ENCODE assay signal across 9 cellular contexts in the genomic region with DNA sequence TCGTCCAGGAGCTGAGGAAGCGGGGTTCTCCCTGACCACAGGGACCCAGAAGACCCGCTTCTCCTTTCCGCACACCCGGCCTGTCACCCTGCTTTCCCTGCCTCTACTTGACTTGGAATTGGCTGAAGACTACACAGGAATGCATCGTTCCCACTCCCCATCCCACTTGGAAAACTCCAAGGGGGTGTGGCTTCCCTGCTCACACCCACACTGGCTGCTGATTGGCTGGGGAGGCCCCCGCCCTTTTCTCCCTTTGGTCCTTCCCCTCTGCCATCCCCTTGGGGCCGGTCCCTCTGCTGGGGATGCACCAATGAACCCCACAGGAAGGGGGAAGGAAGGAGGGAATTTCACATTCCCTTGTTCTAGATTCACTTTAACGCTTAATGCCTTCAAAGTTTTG. TPM values are rescaled to one million over a fixed set of nuclear protein-coding genes. Genes with fewer than 3 reads are reported as not detected.
A peak's percentile ranks its signal among the peaks of the same experiment; 100 is the strongest.
DNase-seq lines count a peak whose midpoint lies in the region; ATAC-seq and TF ChIP-seq lines count a peak whose summit lies in the region.
"Had no signal": no experiment of that assay in that cellular context is flagged by ENCODE, and none has a peak within 500 bp of the region (broad histone marks: within the 10 kb centered on the region; RNA-seq: fewer than 3 reads in every experiment).

No MANE protein-coding gene starts in this region.

- H4K5ac ChIP-seq in IMR-90 (ENCODE audit: low read depth, low read length): no peak overlapping the region

- no peak overlapping the region for H2BK120ac ChIP-seq in IMR-90 (ENCODE audit: low read depth, low read length)

- intact Hi-C loops in IMR-90 (cut with micrococcal nuclease) (no loop called here), aorta (cut with DNase I) (no loop called here)

- in situ Hi-C loops in IMR-90 (cut with MboI; ENCODE audit: low sequenced_read_pairs): loop anchor here (10.0 kb wide), 1 partner anchor 119 kb away; no protein-coding TSS in a partner anchor

- ATAC-seq in IMR-90 (ENCODE audit: low read depth): peak; percentile 48
- peak; percentile 27 for ATAC-seq in aorta (ENCODE audit: low FRiP score)

- peaks cover 2% of the 10 kb centered on the region; the same call in 1 of the 2 replicates for H3K4me1 ChIP-seq in IMR-90 (ENCODE audit: control insufficient read depth, insufficient read depth, low read length)
- no peaks in the 10 kb centered on the region for H3K4me1 ChIP-seq in aorta (ENCODE audit: control insufficient read depth in 1 of 2, insufficient read depth in 2 of 2, low read length in 2 of 2)

- H3K27me3 ChIP-seq in IMR-90 (ENCODE audit: control insufficient read depth, insufficient read depth, low read length) (no peaks in the 10 kb centered on the region), aorta (ENCODE audit: control insufficient read depth in 1 of 2, insufficient read depth in 2 of 2, low read length in 1 of 2) (no peaks in the 10 kb centered on the region)

- no CpG with 5 or more reads among the region's 9 CpGs for WGBS in IMR-90 (ENCODE audit: extremely low coverage in 2 of 2, insufficient read length in 1 of 2), 2 experiments
- WGBS in aorta, 2 donors: 66 to 68% methylated on average over 9 of the region's 9 CpGs

- no peak overlapping the region for H2BK15ac ChIP-seq in IMR-90 (ENCODE audit: low read depth, low read length)

- no peak overlapping the region for H3K14ac ChIP-seq in IMR-90 (replicated peaks; ENCODE audit: low read depth, low read length)

- DNase-seq in CD1c-positive myeloid dendritic cell (ENCODE audit: extremely low spot score) (peak; percentile 29), IMR-90 (peak; percentile 55), anterior cingulate cortex (lab: John Stamatoyannopoulos, UW) (peak in 50 of 58 donors; percentile 14 to 84 (median 55)), iris pigment epithelial cell (ENCODE audit: low read depth) (peak; percentile 51), aorta (no peak)
- DNase-seq in stimulated activated CD4-positive, alpha-beta T cell treated with anti-CD3 and anti-CD28 coated beads, Interleukin-4, amount 100 ng/mL, for 24 hours: no peak
- DNase-seq in activated CD4-positive, alpha-beta T cell treated with anti-CD3 and anti-CD28 coated beads for 4 hours: no peak
- DNase-seq in stimulated activated CD4-positive, alpha-beta T cell treated with anti-CD3 and anti-CD28 coated beads, Interleukin-4, amount 100 ng/mL, for 1 hour: no peak
- DNase-seq: activated naive CD8-positive, alpha-beta T cell treated with anti-CD3 and anti-CD28 coated beads, Interleukin-2, amount 10 ng/mL, durations not matched to agents 7 days and 5 days had no signal

- no peak overlapping the region for H3K4me2 ChIP-seq in IMR-90 (ENCODE audit: low read depth, low read length)

- POLR2A ChIA-PET in IMR-90 (lab: Charles Lee; ENCODE audit: unreplicated experiment): no interaction called here

- H2AK5ac ChIP-seq in IMR-90 (ENCODE audit: low read depth, low read length): no peak overlapping the region; the same call in 1 of the 2 replicates

- peaks cover 12 to 50% of the 10 kb centered on the region in 2 experiments for H3K79me1 ChIP-seq in IMR-90 (ENCODE audit: low read depth in 1 of 2, low read length in 2 of 2)

- H3K9ac ChIP-seq in IMR-90 (ENCODE audit: low read depth, low read length): no peak overlapping the region

- no peak overlapping the region for H4K91ac ChIP-seq in IMR-90 (ENCODE audit: insufficient read depth, low read depth, low read length)

- BruUV-seq in IMR-90 (replicated peaks; lab: Mats Ljungman, UMichigan): no TSS peak

- no peak overlapping the region for H2AK9ac ChIP-seq in IMR-90 (replicated peaks; ENCODE audit: low read depth, low read length, poor library complexity)

- no peak overlapping the region for H2BK20ac ChIP-seq in IMR-90 (ENCODE audit: low read depth, low read length)

- peaks cover 48% of the 10 kb centered on the region for H3K36me3 ChIP-seq in IMR-90 (ENCODE audit: control insufficient read depth, insufficient read depth, low read length)
- H3K36me3 ChIP-seq in aorta (ENCODE audit: control insufficient read depth in 1 of 2, insufficient read depth in 2 of 2, low read length in 1 of 2): peaks cover 0 to 2% of the 10 kb centered on the region in 2 donors

- TF ChIP-seq RAD21 in IMR-90 (IDR thresholded peaks at IDR 0.05; ENCODE audit: low read length): no peak

- H2BK5ac ChIP-seq in IMR-90 (ENCODE audit: low read depth, low read length, poor library complexity, severe bottlenecking): no peak overlapping the region

- no peaks in the 10 kb centered on the region for H3K9me3 ChIP-seq in IMR-90 (ENCODE audit: control insufficient read depth, insufficient read depth, low read length)
- no peaks in the 10 kb centered on the region for H3K9me3 ChIP-seq in aorta (ENCODE audit: control insufficient read depth, low read length)

- no peak overlapping the region for H4K8ac ChIP-seq in IMR-90 (ENCODE audit: low read depth in 2 of 2, low read length in 2 of 2)

- dilution Hi-C loops in IMR-90 (cut with HindIII; ENCODE audit: low sequenced_read_pairs, unreplicated experiment): no loop called here

- TF ChIP-seq POLR2A in IMR-90 (IDR thresholded peaks at IDR 0.05; ENCODE audit: low read depth, low read length): no peak

- H3K4me3 ChIP-seq in IMR-90 (ENCODE audit: insufficient read depth, low read depth, low read length) (no peak overlapping the region), aorta (ENCODE audit: low read length in 2 of 2) (no peak overlapping the region)

- TF ChIP-seq CTCF in IMR-90 (conservative IDR thresholded peaks at IDR 0.05; ENCODE audit: low read depth, low read length): no peak

- no peak overlapping the region for H2AFZ ChIP-seq in IMR-90 (replicated peaks; ENCODE audit: low read length, poor library complexity)

- no peak overlapping the region for H3K4ac ChIP-seq in IMR-90 (ENCODE audit: low read depth, low read length)

- H4K20me1 ChIP-seq in IMR-90 (ENCODE audit: insufficient read depth, low read length): peaks cover 52% of the 10 kb centered on the region

- H3K56ac ChIP-seq in IMR-90 (ENCODE audit: extremely low read depth, insufficient read depth, low read length): no peak overlapping the region

- H3K18ac ChIP-seq in IMR-90 (ENCODE audit: low read depth, low read length): no peak overlapping the region

- CTCF ChIA-PET in IMR-90 (lab: Yijun Ruan, JAX): no interaction called here

- no peak overlapping the region for H3K23ac ChIP-seq in IMR-90 (ENCODE audit: low read depth, low read length)

- H3K27ac ChIP-seq in IMR-90 (ENCODE audit: insufficient read depth, low read length) (no peak overlapping the region), aorta (ENCODE audit: low read depth in 1 of 2, low read length in 2 of 2) (no peak overlapping the region)

- 0 out of 2 replicates have a peak, but pooled peaks cover 4% of the 10 kb centered on the region for H3K9me1 ChIP-seq in IMR-90 (ENCODE audit: insufficient read depth, low read length)

TF ChIP-seq in IMR-90, 13 proteins besides CTCF, POLR2A, EP300 and RAD21 (continues in another document):
- TF ChIP-seq MXI1 (IDR thresholded peaks at IDR 0.05; ENCODE audit: borderline replicate concordance, low read depth, low read length): no peak
- no peak for TF ChIP-seq NFE2L2 (IDR thresholded peaks at IDR 0.05; ENCODE audit: low read depth, low read length)
- TF ChIP-seq MAFK (IDR thresholded peaks at IDR 0.05; ENCODE audit: low read depth, low read length): no peak
- TF ChIP-seq, protein P1, sequence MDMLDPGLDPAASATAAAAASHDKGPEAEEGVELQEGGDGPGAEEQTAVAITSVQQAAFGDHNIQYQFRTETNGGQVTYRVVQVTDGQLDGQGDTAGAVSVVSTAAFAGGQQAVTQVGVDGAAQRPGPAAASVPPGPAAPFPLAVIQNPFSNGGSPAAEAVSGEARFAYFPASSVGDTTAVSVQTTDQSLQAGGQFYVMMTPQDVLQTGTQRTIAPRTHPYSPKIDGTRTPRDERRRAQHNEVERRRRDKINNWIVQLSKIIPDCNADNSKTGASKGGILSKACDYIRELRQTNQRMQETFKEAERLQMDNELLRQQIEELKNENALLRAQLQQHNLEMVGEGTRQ (IDR thresholded peaks at IDR 0.05; ENCODE audit: low read depth, low read length): no peak
- TF ChIP-seq CHD1 (IDR thresholded peaks at IDR 0.05; ENCODE audit: low read depth, low read length): no peak
- TF ChIP-seq FOS (IDR thresholded peaks at IDR 0.05; ENCODE audit: low read depth, low read length): no peak
- no peak for TF ChIP-seq RCOR1 (IDR thresholded peaks at IDR 0.05; ENCODE audit: insufficient replicate concordance, low read length)
- TF ChIP-seq SMC3 (IDR thresholded peaks at IDR 0.05; ENCODE audit: low read depth, low read length): no peak

RNA-seq across cellular contexts. Expression of gene VASP, which starts 18.9 kb away (rescaled TPM):
- total RNA-seq in IMR-90 (2012; rRNA removed) (61.1 and 66.9 TPM in 2 replicates), aorta (100 to 1,000 TPM; 119 to 192 TPM)
- polyA plus RNA-seq in IMR-90 (2012; rRNA removed) (88.8 and 126 TPM in 2 replicates), aorta (10 to 100 TPM; 56.0 to 63.2 TPM)
- polyA plus RNA-seq in IMR-90 (2012; cell fraction: cytosol; rRNA removed): 92.1 and 92.3 TPM in 2 replicates
- 91.0 and 119 TPM in 2 replicates for polyA plus RNA-seq in IMR-90 (2012; cell fraction: nucleus; rRNA removed; ENCODE audit: low replicate concordance)

RNA-seq across cellular contexts. Expression of gene PPM1N, which starts 27.9 kb away (rescaled TPM):
- total RNA-seq in IMR-90 (2012; rRNA removed) (0.56 and 0.90 TPM in 2 replicates), aorta (1 to 10 TPM in 1 of 2 donors, under 1 TPM in 1; 0.88 to 2.5 TPM)
- polyA plus RNA-seq in IMR-90 (2012; rRNA removed) (1.6 TPM in 2 replicates), aorta (under 1 TPM in 1 of 2 donors, not detected in 1; 0.67 TPM)
- 2.0 and 2.9 TPM in 2 replicates for polyA plus RNA-seq in IMR-90 (2012; cell fraction: cytosol; rRNA removed)
- polyA plus RNA-seq in IMR-90 (2012; cell fraction: nucleus; rRNA removed; ENCODE audit: low replicate concordance): 3.4 and 4.5 TPM in 2 replicates

RNA-seq across cellular contexts. Expression of gene RTN2, which starts 29.3 kb away (rescaled TPM):
- total RNA-seq in IMR-90 (2012; rRNA removed): 5.3 and 5.7 TPM in 2 replicates
- polyA plus RNA-seq in IMR-90 (2012; rRNA removed): 17.4 and 19.4 TPM in 2 replicates
- 16.9 and 38.3 TPM in 2 replicates for polyA plus RNA-seq in IMR-90 (2012; cell fraction: cytosol; rRNA removed)
- 11.9 and 20.0 TPM in 2 replicates for polyA plus RNA-seq in IMR-90 (2012; cell fraction: nucleus; rRNA removed; ENCODE audit: low replicate concordance)
- total RNA-seq in aorta: 10 to 100 TPM in 1 of 2 donors, 1 to 10 TPM in 1; 8.1 to 11.6 TPM
- polyA plus RNA-seq in aorta: 10 to 100 TPM in 1 of 2 donors, 1 to 10 TPM in 1; 7.0 to 13.1 TPM

RNA-seq across cellular contexts. Expression of gene FOSB, which starts 58.3 kb away (rescaled TPM):
- total RNA-seq in IMR-90 (2012; rRNA removed) (11.1 and 31.9 TPM in 2 replicates), aorta (100 to 1,000 TPM in 1 of 2 donors, 1 to 10 TPM in 1; 3.1 to 754 TPM)
- polyA plus RNA-seq in IMR-90 (2012; rRNA removed) (15.6 and 60.1 TPM in 2 replicates), aorta (100 to 1,000 TPM in 1 of 2 donors, 10 to 100 TPM in 1; 18.4 to 105 TPM)
- 52.4 and 90.3 TPM in 2 replicates for polyA plus RNA-seq in IMR-90 (2012; cell fraction: cytosol; rRNA removed)
- polyA plus RNA-seq in IMR-90 (2012; cell fraction: nucleus; rRNA removed; ENCODE audit: low replicate concordance): 982 and 1,348 TPM in 2 replicates

RNA-seq across cellular contexts. Expression of gene OPA3, which starts 58.5 kb away (rescaled TPM):
- 3.9 and 5.2 TPM in 2 replicates for total RNA-seq in IMR-90 (2012; rRNA removed)
- 9.6 and 10.9 TPM in 2 replicates for polyA plus RNA-seq in IMR-90 (2012; rRNA removed)
- 7.8 and 9.8 TPM in 2 replicates for polyA plus RNA-seq in IMR-90 (2012; cell fraction: cytosol; rRNA removed)
- 7.1 and 10.8 TPM in 2 replicates for polyA plus RNA-seq in IMR-90 (2012; cell fraction: nucleus; rRNA removed; ENCODE audit: low replicate concordance)
- total RNA-seq in aorta: 1 to 10 TPM; 8.6 to 8.8 TPM
- 1 to 10 TPM; 2.0 to 2.8 TPM for polyA plus RNA-seq in aorta

Comparison
In these comparisons a context has a peak if more than half of its experiments do, and no peak if none do; other contexts are left out.
1. DNase-seq: peak in CD1c-positive myeloid dendritic cell (single experiment), IMR-90 (single experiment), anterior cingulate cortex (50 of 58) and iris pigment epithelial cell (single experiment); none in aorta (0 of 2), stimulated activated CD4-positive, alpha-beta T cell treated with anti-CD3 and anti-CD28 coated beads, Interleukin-4, amount 100 ng/mL, for 24 hours (single experiment), activated CD4-positive, alpha-beta T cell treated with anti-CD3 and anti-CD28 coated beads for 4 hours (0 of 2) and stimulated activated CD4-positive, alpha-beta T cell treated with anti-CD3 and anti-CD28 coated beads, Interleukin-4, amount 100 ng/mL, for 1 hour (single experiment).